ENCODE assay signal across 17 cellular contexts in genomic region chr19:15246198-15246481, GRCh38. TPM values are rescaled to one million over a fixed set of nuclear protein-coding genes. Genes with fewer than 3 reads are reported as not detected.
DNase-seq lines count a peak whose midpoint lies in the region; ATAC-seq, FAIRE-seq and TF ChIP-seq lines count a peak whose summit lies in the region.
"Had no signal": no experiment of that assay in that cellular context is flagged by ENCODE, and none has a peak within 500 bp of the region (broad histone marks: within the 10 kb centered on the region; RNA-seq: fewer than 3 reads in every experiment).

No MANE protein-coding gene starts in this region.

- intact Hi-C loops in IMR-90 (cut with micrococcal nuclease) (no loop called here), lower lobe of right lung (cut with DNase I) (no loop called here), testis (cut with DNase I; ENCODE audit: low total_unique reads) (no loop called here)

- no peak for DNase-seq in IMR-90
- DNase-seq in astrocyte (ENCODE audit: low read depth), result no peak
- DNase-seq in lower lobe of right lung, result no peak
- DNase-seq in substantia nigra (lab: John Stamatoyannopoulos, UW), result no peak
- DNase-seq in NCI-H1694 treated with DMSO at 0.1 percent for 48 hours (lab: John Stamatoyannopoulos, UW), result no peak
- no peak for DNase-seq in testis
- DNase-seq: activated B cell treated with CpG ODN at 0.5 μM for 24 hours, DMS153, islet precursor cell, midbrain, NCI-H2171, NCI-H774 had no signal

- H3K14ac ChIP-seq in IMR-90 (replicated peaks; ENCODE audit: low read depth, low read length), result no peak overlapping the region

- H3K9me3 ChIP-seq in IMR-90 (ENCODE audit: control insufficient read depth, insufficient read depth, low read length), result no peaks in the 10 kb centered on the region
- H3K9me3 ChIP-seq in astrocyte (ENCODE audit: insufficient read depth, low read depth, low read length), result no peaks in the 10 kb centered on the region
- H3K9me3 ChIP-seq in lower lobe of right lung, result no peaks in the 10 kb centered on the region
- H3K9me3 ChIP-seq in testis, result no peaks in the 10 kb centered on the region
- H3K9me3 ChIP-seq: HAP-1 had no signal

- H4K20me1 ChIP-seq in IMR-90 (ENCODE audit: insufficient read depth, low read length) (peaks cover 54% of the 10 kb centered on the region), astrocyte (ENCODE audit: insufficient read depth, low read length) (peaks cover 78% of the 10 kb centered on the region)

- H2AFZ ChIP-seq in IMR-90 (replicated peaks; ENCODE audit: low read length, poor library complexity) (peak overlapping the region; percentile 24), astrocyte (ENCODE audit: low read depth, low read length) (no peak overlapping the region)

- WGBS in IMR-90 (ENCODE audit: extremely low coverage in 2 of 2, insufficient read length in 1 of 2), 2 experiments, result 100% methylated on average over 4 of the region's 5 CpGs; no CpG with 5 or more reads in 1 of the 2 experiments
- 76 to 87% methylated on average over 5 of the region's 5 CpGs for WGBS in testis, 2 donors

- H3K4me3 ChIP-seq in IMR-90 (ENCODE audit: insufficient read depth, low read depth, low read length), result no peak overlapping the region
- H3K4me3 ChIP-seq in astrocyte (ENCODE audit: insufficient read depth, low read depth, low read length), result no peak overlapping the region
- no peak overlapping the region for H3K4me3 ChIP-seq in lower lobe of right lung
- H3K4me3 ChIP-seq in testis, result no peak overlapping the region
- H3K4me3 ChIP-seq: HAP-1 had no signal

- no peak for TF ChIP-seq RAD21 in IMR-90 (IDR thresholded peaks at IDR 0.05; ENCODE audit: low read length)

- TF ChIP-seq CTCF in IMR-90 (conservative IDR thresholded peaks at IDR 0.05; ENCODE audit: low read depth, low read length) (no peak), astrocyte (IDR thresholded peaks at IDR 0.05; ENCODE audit: insufficient read depth, low read depth, low read length) (no peak), lower lobe of right lung (IDR thresholded peaks at IDR 0.05) (no peak), testis (IDR thresholded peaks at IDR 0.05) (no peak)

- H3K9me3 Mint-ChIP-seq in astrocyte (ENCODE audit: unreplicated experiment), result no peaks in the 10 kb centered on the region
- H3K9me3 Mint-ChIP-seq: activated B cell treated with CpG ODN at 0.5 μM for 24 hours had no signal

- H3K36me3 ChIP-seq in IMR-90 (ENCODE audit: control insufficient read depth, insufficient read depth, low read length) (peaks cover 52% of the 10 kb centered on the region), astrocyte (ENCODE audit: insufficient read depth, low read length) (peaks cover 15% of the 10 kb centered on the region), lower lobe of right lung (peaks cover 85% of the 10 kb centered on the region), testis (ENCODE audit: low read depth, missing control alignments) (peaks cover 3% of the 10 kb centered on the region)

- H3K79me1 ChIP-seq in IMR-90 (ENCODE audit: low read depth in 1 of 2, low read length in 2 of 2), result peaks cover 47 to 92% of the 10 kb centered on the region in 2 experiments

- in situ Hi-C loops in IMR-90 (cut with MboI; ENCODE audit: low sequenced_read_pairs), result no loop called here

- peaks cover 8% of the 10 kb centered on the region for H3K36me3 Mint-ChIP-seq in astrocyte (ENCODE audit: low read depth, unreplicated experiment)

- no peak overlapping the region for H2BK15ac ChIP-seq in IMR-90 (ENCODE audit: low read depth, low read length)

- peak overlapping the region; percentile 4 for H3K4me3 Mint-ChIP-seq in astrocyte (ENCODE audit: unreplicated experiment)
- H3K4me3 Mint-ChIP-seq: activated B cell treated with CpG ODN at 0.5 μM for 24 hours; activated naive CD8-positive, alpha-beta T cell had no signal

- H3K9ac ChIP-seq in IMR-90 (ENCODE audit: low read depth, low read length) (no peak overlapping the region), astrocyte (ENCODE audit: low read length) (no peak overlapping the region)

- H4K8ac ChIP-seq in IMR-90 (ENCODE audit: low read depth in 2 of 2, low read length in 2 of 2), result no peak overlapping the region

- no peaks in the 10 kb centered on the region for H3K27me3 Mint-ChIP-seq in astrocyte (ENCODE audit: low read depth, unreplicated experiment)
- H3K27me3 Mint-ChIP-seq: activated B cell treated with CpG ODN at 0.5 μM for 24 hours; activated naive CD8-positive, alpha-beta T cell had no signal

- BruUV-seq in IMR-90 (replicated peaks; lab: Mats Ljungman, UMichigan), result no TSS peak

- H2AK9ac ChIP-seq in IMR-90 (replicated peaks; ENCODE audit: low read depth, low read length, poor library complexity), result no peak overlapping the region

- FAIRE-seq in astrocyte (lab: Jason Lieb, UNC), result no peak

- H4K5ac ChIP-seq in IMR-90 (ENCODE audit: low read depth, low read length), result no peak overlapping the region

- H3K79me2 ChIP-seq in astrocyte (ENCODE audit: insufficient read depth, low read length), result peaks cover 65% of the 10 kb centered on the region

- CTCF ChIA-PET in IMR-90 (lab: Yijun Ruan, JAX), result no interaction called here

- peak overlapping the region; percentile 91 for H2BK5ac ChIP-seq in IMR-90 (ENCODE audit: low read depth, low read length, poor library complexity, severe bottlenecking)

- TF ChIP-seq POLR2A in IMR-90 (IDR thresholded peaks at IDR 0.05; ENCODE audit: low read depth, low read length) (no peak), testis (IDR thresholded peaks at IDR 0.05) (no peak)

- H3K9me1 ChIP-seq in IMR-90 (ENCODE audit: insufficient read depth, low read length), result peaks cover 30% of the 10 kb centered on the region

- ATAC-seq in IMR-90 (ENCODE audit: low read depth), result no peak
- no peak for ATAC-seq in lower lobe of right lung
- ATAC-seq in GM19023 (IDR thresholded peaks at IDR 0.05; ENCODE audit: unreplicated experiment), result no peak
- ATAC-seq: Panc1 had no signal

- peaks cover 37% of the 10 kb centered on the region for H3K4me1 ChIP-seq in IMR-90 (ENCODE audit: control insufficient read depth, insufficient read depth, low read length)
- peaks cover 37% of the 10 kb centered on the region for H3K4me1 ChIP-seq in astrocyte (ENCODE audit: insufficient read depth, low read length)
- peaks cover 51% of the 10 kb centered on the region for H3K4me1 ChIP-seq in lower lobe of right lung
- H3K4me1 ChIP-seq in testis, result peaks cover 48% of the 10 kb centered on the region
- H3K4me1 ChIP-seq: HAP-1 had no signal

- no peak overlapping the region for H3K23ac ChIP-seq in IMR-90 (ENCODE audit: low read depth, low read length)

- H3K4me1 Mint-ChIP-seq in astrocyte (ENCODE audit: low read depth, unreplicated experiment), result peaks cover 59% of the 10 kb centered on the region
- H3K4me1 Mint-ChIP-seq: activated B cell treated with CpG ODN at 0.5 μM for 24 hours had no signal

- dilution Hi-C loops in IMR-90 (cut with HindIII; ENCODE audit: low sequenced_read_pairs, unreplicated experiment), result no loop called here

- no peak overlapping the region for H3K56ac ChIP-seq in IMR-90 (ENCODE audit: extremely low read depth, insufficient read depth, low read length)

- H3K27ac ChIP-seq in IMR-90 (ENCODE audit: insufficient read depth, low read length) (no peak overlapping the region), astrocyte (ENCODE audit: low read depth, low read length) (no peak overlapping the region), lower lobe of right lung (peak overlapping the region; percentile 83), substantia nigra (ENCODE audit: low read depth, low read length, poor library complexity, severe bottlenecking) (peak overlapping the region; percentile 45), testis (no peak overlapping the region)

- H2AK5ac ChIP-seq in IMR-90 (ENCODE audit: low read depth, low read length), result no peak overlapping the region

- H2BK20ac ChIP-seq in IMR-90 (ENCODE audit: low read depth, low read length), result no peak overlapping the region

- H3K18ac ChIP-seq in IMR-90 (ENCODE audit: low read depth, low read length), result no peak overlapping the region

- H3K27me3 ChIP-seq in IMR-90 (ENCODE audit: control insufficient read depth, insufficient read depth, low read length) (no peaks in the 10 kb centered on the region), astrocyte (ENCODE audit: insufficient read depth, low read length) (no peaks in the 10 kb centered on the region), lower lobe of right lung (ENCODE audit: low read depth) (no peaks in the 10 kb centered on the region), testis (no peaks in the 10 kb centered on the region)

- H4K91ac ChIP-seq in IMR-90 (ENCODE audit: insufficient read depth, low read depth, low read length), result no peak overlapping the region

- no peak overlapping the region for H2BK120ac ChIP-seq in IMR-90 (ENCODE audit: low read depth, low read length)

- H3K27ac Mint-ChIP-seq in astrocyte (ENCODE audit: unreplicated experiment), result peak overlapping the region; percentile 20
- H3K27ac Mint-ChIP-seq: activated B cell treated with CpG ODN at 0.5 μM for 24 hours; activated naive CD8-positive, alpha-beta T cell had no signal

- peak overlapping the region; percentile 62; the same call in 1 of the 2 replicates for H3K4ac ChIP-seq in IMR-90 (ENCODE audit: low read depth, low read length)

- POLR2A ChIA-PET in IMR-90 (lab: Charles Lee; ENCODE audit: unreplicated experiment), result no interaction called here

- H3K4me2 ChIP-seq in IMR-90 (ENCODE audit: low read depth, low read length) (no peak overlapping the region), astrocyte (ENCODE audit: low read length) (no peak overlapping the region)

TF ChIP-seq in IMR-90, 13 proteins besides CTCF, POLR2A, EP300 and RAD21 (continues in another document):
- TF ChIP-seq RCOR1 (IDR thresholded peaks at IDR 0.05; ENCODE audit: insufficient replicate concordance, low read length), result no peak
- no peak for TF ChIP-seq CEBPB (IDR thresholded peaks at IDR 0.05; ENCODE audit: low read depth, low read length)
- no peak for TF ChIP-seq FOS (IDR thresholded peaks at IDR 0.05; ENCODE audit: low read depth, low read length)
- TF ChIP-seq MAZ (IDR thresholded peaks at IDR 0.05; ENCODE audit: borderline replicate concordance, low read depth, low read length), result no peak
- TF ChIP-seq CHD1 (IDR thresholded peaks at IDR 0.05; ENCODE audit: low read depth, low read length), result no peak

RNA-seq across cellular contexts. Expression of gene EPHX3, which starts 13.9 kb away (rescaled TPM):
- total RNA-seq in IMR-90 (2012; rRNA removed) (0.18 TPM in 1 of 2 replicates, not detected in the other), astrocyte (0.54 and 0.87 TPM in 2 replicates), lower lobe of right lung (2.3 TPM), testis (1 to 10 TPM; 1.1 to 1.4 TPM)
- polyA plus RNA-seq in IMR-90 (2012; rRNA removed) (0.12 and 0.16 TPM in 2 replicates), testis (ENCODE audit: insufficient read depth, low read depth, low replicate concordance) (3.6 TPM)
- 0.08 and 0.09 TPM in 2 replicates for polyA plus RNA-seq in IMR-90 (2012; cell fraction: cytosol; rRNA removed)
- polyA plus RNA-seq in IMR-90 (2012; cell fraction: nucleus; rRNA removed; ENCODE audit: low replicate concordance), result 0.78 and 1.2 TPM in 2 replicates
- total RNA-seq: activated B cell treated with CpG ODN at 0.5 μM for 24 hours, glomerular endothelial cell had no signal

RNA-seq across cellular contexts. Expression of gene NOTCH3, which starts 45.3 kb away (rescaled TPM):
- 5.9 and 7.2 TPM in 2 replicates for total RNA-seq in IMR-90 (2012; rRNA removed)
- 25.1 and 29.6 TPM in 2 replicates for polyA plus RNA-seq in IMR-90 (2012; rRNA removed)
- polyA plus RNA-seq in IMR-90 (2012; cell fraction: cytosol; rRNA removed), result 17.9 and 34.4 TPM in 2 replicates
- polyA plus RNA-seq in IMR-90 (2012; cell fraction: nucleus; rRNA removed; ENCODE audit: low replicate concordance), result 19.2 and 47.3 TPM in 2 replicates
- 162 and 219 TPM in 2 replicates for total RNA-seq in astrocyte
- total RNA-seq in lower lobe of right lung, result 52.7 TPM
- 10 to 100 TPM; 11.4 to 16.8 TPM for total RNA-seq in testis
- polyA plus RNA-seq in testis (ENCODE audit: insufficient read depth, low read depth, low replicate concordance), result 16.1 TPM
- total RNA-seq: activated B cell treated with CpG ODN at 0.5 μM for 24 hours had no signal

Comparison
In these comparisons a context has a peak if more than half of its experiments do, and no peak if none do; other contexts are left out.
1. H3K27ac ChIP-seq: peak in lower lobe of right lung (single experiment) and substantia nigra (single experiment); none in IMR-90 (single experiment), astrocyte (single experiment) and testis (0 of 2).